ENCODE assay signal across 10 cellular contexts in the genomic region with DNA sequence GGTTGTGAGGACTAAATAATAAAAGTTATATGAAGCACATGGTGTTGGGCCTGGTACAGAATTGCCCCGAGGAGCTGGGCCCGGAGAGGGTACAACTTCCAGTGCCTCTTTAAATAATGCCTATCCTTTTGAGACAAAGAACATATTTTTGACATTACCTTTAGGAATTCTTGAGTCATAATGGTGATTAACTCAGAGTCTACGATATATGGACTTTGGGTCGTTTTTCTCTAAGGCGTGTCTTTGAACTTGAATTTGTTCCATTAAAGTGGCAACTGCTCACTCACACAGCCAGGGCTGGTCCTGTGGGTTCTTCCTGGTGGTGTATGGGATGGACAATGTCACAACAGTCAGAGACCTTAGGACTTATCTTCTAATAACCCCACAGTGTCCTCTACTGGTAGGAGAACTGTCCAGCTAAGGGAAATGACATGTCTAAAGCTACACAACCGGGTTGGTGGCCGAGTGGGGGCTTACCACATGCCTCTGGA.
DNase-seq lines count a peak whose midpoint lies in the region; ATAC-seq and TF ChIP-seq lines count a peak whose summit lies in the region.
"Had no signal": no experiment of that assay in that cellular context is flagged by ENCODE, and none has a peak within 500 bp of the region (broad histone marks: within the 10 kb centered on the region; RNA-seq: fewer than 3 reads in every experiment).

No MANE protein-coding gene starts in this region.

- POLR2A ChIA-PET in OCI-LY7 (lab: Charles Lee) = interaction anchor here (0.5 kb wide), 1 partner anchor 298 kb away, joined by 3 read pairs; no protein-coding TSS in a partner anchor

- TF ChIP-seq CTCF in OCI-LY7 (conservative IDR thresholded peaks at IDR 0.05; ENCODE audit: low read length) (0 out of 2 replicates have a peak, but pooled peaks have one; percentile 28), osteoblast (IDR thresholded peaks at IDR 0.05; ENCODE audit: extremely low read depth, low read depth, low read length) (peak; percentile 33)

- H3K27ac ChIP-seq in OCI-LY7 (ENCODE audit: low read depth, low read length, poor library complexity, severe bottlenecking) (no peak overlapping the region), osteoblast (ENCODE audit: low read depth, low read length) (peak overlapping the region; percentile 72)

- no peak for ATAC-seq in GM19328 (IDR thresholded peaks at IDR 0.05; ENCODE audit: unreplicated experiment)

- no TSS peak for BruUV-seq in OCI-LY7 (replicated peaks; lab: Mats Ljungman, UMichigan)

- H3K27me3 ChIP-seq in osteoblast (ENCODE audit: insufficient read depth, low read length) = peaks cover 9% of the 10 kb centered on the region

- H2AFZ ChIP-seq in OCI-LY7 (ENCODE audit: low read length) (no peak overlapping the region), osteoblast (ENCODE audit: low read length) (peak overlapping the region; percentile 28)

- DNase-seq in GM04504 (ENCODE audit: low read depth) = peak; percentile 39
- DNase-seq in OCI-LY7 (ENCODE audit: low spot score) = no peak
- DNase-seq in dedifferentiated amniotic fluid mesenchymal stem cell (ENCODE audit: extremely low spot score) = peak; percentile 73
- peak; percentile 78 for DNase-seq in osteoblast (ENCODE audit: insufficient read length, low spot score, missing footprints)
- DNase-seq in 8988T = no peak
- no peak for DNase-seq in NCI-H1092 (lab: John Stamatoyannopoulos, UW)
- no peak for DNase-seq in GOT3 (lab: John Stamatoyannopoulos, UW)
- DNase-seq: activated naive CD8-positive, alpha-beta T cell treated with anti-CD3 and anti-CD28 coated beads for 36 hours; NCI-H446 treated with DMSO at 0.1 percent for 48 hours had no signal

- CTCF ChIA-PET in OCI-LY7 (lab: Charles Lee; ENCODE audit: unreplicated experiment) = no interaction called here

- H3K4me2 ChIP-seq in OCI-LY7 (ENCODE audit: low read length) (no peak overlapping the region), osteoblast (ENCODE audit: insufficient read depth, low read length) (peak overlapping the region; percentile 54)

- H3K4me3 ChIP-seq in OCI-LY7 (ENCODE audit: low read depth, low read length, poor library complexity, severe bottlenecking) (no peak overlapping the region), osteoblast (ENCODE audit: insufficient read depth, low read length) (no peak overlapping the region)

- no peaks in the 10 kb centered on the region for H3K9me2 ChIP-seq in OCI-LY7 (ENCODE audit: insufficient read depth, low read length)

- intact Hi-C loops in OCI-LY7 (cut with micrococcal nuclease; ENCODE audit: unreplicated experiment) = no loop called here

- H3K9me3 ChIP-seq in OCI-LY7 (ENCODE audit: low read length) (no peaks in the 10 kb centered on the region), osteoblast (ENCODE audit: low read depth, low read length) (no peaks in the 10 kb centered on the region)

- H3K36me3 ChIP-seq in OCI-LY7 (ENCODE audit: insufficient read depth, low read length) = no peaks in the 10 kb centered on the region
- H3K36me3 ChIP-seq in osteoblast (ENCODE audit: insufficient read depth, low read length) = no peaks in the 10 kb centered on the region

- H3K79me2 ChIP-seq in OCI-LY7 (ENCODE audit: insufficient read depth, low read depth, low read length) (no peaks in the 10 kb centered on the region), osteoblast (ENCODE audit: insufficient read depth, low read length) (no peaks in the 10 kb centered on the region)

- H3K4me1 ChIP-seq in OCI-LY7 (ENCODE audit: insufficient read depth, low read length, poor library complexity, severe bottlenecking) (no peaks in the 10 kb centered on the region), osteoblast (ENCODE audit: insufficient read depth, low read length) (peaks cover 40% of the 10 kb centered on the region)

- H4K20me1 ChIP-seq in OCI-LY7 (ENCODE audit: insufficient read depth, low read length) (no peaks in the 10 kb centered on the region), osteoblast (ENCODE audit: insufficient read depth, low read length) (no peaks in the 10 kb centered on the region)

Comparison
In these comparisons a context has a peak if more than half of its experiments do, and no peak if none do; other contexts are left out.
1. DNase-seq: peak in GM04504 (single experiment), dedifferentiated amniotic fluid mesenchymal stem cell (single experiment) and osteoblast (single experiment); none in OCI-LY7 (single experiment), 8988T (single experiment), NCI-H1092 (single experiment) and GOT3 (single experiment).